ENCODE assay signal across 9 cellular contexts in the genomic region with DNA sequence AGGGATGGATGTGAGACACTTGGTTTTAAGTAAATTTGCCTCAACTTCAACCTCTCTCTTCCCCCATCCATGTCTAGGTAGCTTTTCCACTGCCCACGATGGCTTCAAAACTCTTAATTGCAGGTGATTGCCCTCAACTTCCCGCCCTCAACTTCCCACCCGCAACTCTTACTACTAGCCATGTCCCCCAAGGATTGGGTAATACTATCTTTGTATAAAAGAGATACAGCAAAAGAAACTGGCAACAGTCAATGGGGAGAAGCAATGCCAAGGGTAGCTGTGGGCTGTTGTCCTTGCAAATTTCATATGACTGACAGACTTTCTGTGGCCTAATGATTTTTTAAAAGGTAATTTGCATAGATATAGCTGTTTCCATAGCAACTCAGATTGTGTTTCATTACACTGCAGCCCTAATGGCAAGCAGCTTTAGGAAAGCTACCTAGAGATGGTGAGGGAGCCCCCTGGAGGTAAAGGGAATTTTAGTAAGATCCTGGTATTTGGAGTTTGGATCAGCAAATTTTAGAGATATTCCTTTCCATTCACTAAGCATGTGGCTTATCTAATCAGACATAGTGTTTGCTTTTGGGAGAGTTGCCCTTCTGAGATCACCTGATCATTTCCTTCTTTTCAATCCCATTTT.
DNase-seq lines count a peak whose midpoint lies in the region; ATAC-seq and TF ChIP-seq lines count a peak whose summit lies in the region.
"Had no signal": no experiment of that assay in that cellular context is flagged by ENCODE, and none has a peak within 500 bp of the region (broad histone marks: within the 10 kb centered on the region; RNA-seq: fewer than 3 reads in every experiment).

No MANE protein-coding gene starts in this region.

- peaks cover 5% of the 10 kb centered on the region for H3K27me3 Mint-ChIP-seq in glutamatergic neuron (ENCODE audit: unreplicated experiment)
- H3K27me3 Mint-ChIP-seq: activated naive CD8-positive, alpha-beta T cell treated with anti-CD3 and anti-CD28 coated beads, Interleukin-2, amount 10 ng/mL, durations not matched to agents 7 days and 5 days had no signal

- no peak for ATAC-seq in GM18520 (IDR thresholded peaks at IDR 0.05; ENCODE audit: unreplicated experiment)
- ATAC-seq in GM18870 (IDR thresholded peaks at IDR 0.05; ENCODE audit: unreplicated experiment), result no peak

- DNase-seq in NCI-H82 (lab: John Stamatoyannopoulos, UW), result peak; percentile 48
- DNase-seq in NCI-H82 treated with DMSO at 0.1 percent for 48 hours (lab: John Stamatoyannopoulos, UW; ENCODE audit: unreplicated experiment), result no peak
- peak; percentile 17 for DNase-seq in HPDE6-E6E7 (ENCODE audit: extremely low spot score)
- peak; percentile 51 to 57 for DNase-seq in SHP77 (lab: John Stamatoyannopoulos, UW)
- DNase-seq in glutamatergic neuron, result no peak
- no peak for DNase-seq in activated CD4-positive, CD25-positive, alpha-beta regulatory T cell (lab: John Stamatoyannopoulos, UW)
- DNase-seq: activated naive CD8-positive, alpha-beta T cell treated with anti-CD3 and anti-CD28 coated beads, Interleukin-2, amount 10 ng/mL, durations not matched to agents 7 days and 5 days had no signal

- TF ChIP-seq CTCF in glutamatergic neuron (IDR thresholded peaks at IDR 0.05; ENCODE audit: partially characterized antibody, unreplicated experiment), result peak; percentile 58

- peaks cover 28% of the 10 kb centered on the region for H3K4me1 Mint-ChIP-seq in glutamatergic neuron (ENCODE audit: low read depth, unreplicated experiment)
- H3K4me1 Mint-ChIP-seq: activated naive CD8-positive, alpha-beta T cell treated with anti-CD3 and anti-CD28 coated beads, Interleukin-2, amount 10 ng/mL, durations not matched to agents 7 days and 5 days had no signal

- H3K27ac Mint-ChIP-seq in glutamatergic neuron (ENCODE audit: unreplicated experiment), result peak overlapping the region; percentile 53
- H3K27ac Mint-ChIP-seq: activated naive CD8-positive, alpha-beta T cell treated with anti-CD3 and anti-CD28 coated beads, Interleukin-2, amount 10 ng/mL, durations not matched to agents 7 days and 5 days had no signal

- peaks cover under 1% of the 10 kb centered on the region for H3K36me3 Mint-ChIP-seq in glutamatergic neuron (ENCODE audit: unreplicated experiment)
- H3K36me3 Mint-ChIP-seq: activated naive CD8-positive, alpha-beta T cell treated with anti-CD3 and anti-CD28 coated beads, Interleukin-2, amount 10 ng/mL, durations not matched to agents 7 days and 5 days had no signal

- H3K4me3 Mint-ChIP-seq in glutamatergic neuron (ENCODE audit: unreplicated experiment), result no peak overlapping the region
- H3K4me3 Mint-ChIP-seq: activated naive CD8-positive, alpha-beta T cell treated with anti-CD3 and anti-CD28 coated beads, Interleukin-2, amount 10 ng/mL, durations not matched to agents 7 days and 5 days had no signal

- peaks cover 10% of the 10 kb centered on the region for H3K9me3 Mint-ChIP-seq in glutamatergic neuron (ENCODE audit: unreplicated experiment)

Comparison
In these comparisons a context has a peak if more than half of its experiments do, and no peak if none do; other contexts are left out.
1. DNase-seq: peak in NCI-H82 (single experiment), HPDE6-E6E7 (single experiment) and SHP77 (2 of 2); none in NCI-H82 treated with DMSO at 0.1 percent for 48 hours (single experiment), glutamatergic neuron (single experiment) and activated CD4-positive, CD25-positive, alpha-beta regulatory T cell (0 of 4).